In the genomic region with DNA sequence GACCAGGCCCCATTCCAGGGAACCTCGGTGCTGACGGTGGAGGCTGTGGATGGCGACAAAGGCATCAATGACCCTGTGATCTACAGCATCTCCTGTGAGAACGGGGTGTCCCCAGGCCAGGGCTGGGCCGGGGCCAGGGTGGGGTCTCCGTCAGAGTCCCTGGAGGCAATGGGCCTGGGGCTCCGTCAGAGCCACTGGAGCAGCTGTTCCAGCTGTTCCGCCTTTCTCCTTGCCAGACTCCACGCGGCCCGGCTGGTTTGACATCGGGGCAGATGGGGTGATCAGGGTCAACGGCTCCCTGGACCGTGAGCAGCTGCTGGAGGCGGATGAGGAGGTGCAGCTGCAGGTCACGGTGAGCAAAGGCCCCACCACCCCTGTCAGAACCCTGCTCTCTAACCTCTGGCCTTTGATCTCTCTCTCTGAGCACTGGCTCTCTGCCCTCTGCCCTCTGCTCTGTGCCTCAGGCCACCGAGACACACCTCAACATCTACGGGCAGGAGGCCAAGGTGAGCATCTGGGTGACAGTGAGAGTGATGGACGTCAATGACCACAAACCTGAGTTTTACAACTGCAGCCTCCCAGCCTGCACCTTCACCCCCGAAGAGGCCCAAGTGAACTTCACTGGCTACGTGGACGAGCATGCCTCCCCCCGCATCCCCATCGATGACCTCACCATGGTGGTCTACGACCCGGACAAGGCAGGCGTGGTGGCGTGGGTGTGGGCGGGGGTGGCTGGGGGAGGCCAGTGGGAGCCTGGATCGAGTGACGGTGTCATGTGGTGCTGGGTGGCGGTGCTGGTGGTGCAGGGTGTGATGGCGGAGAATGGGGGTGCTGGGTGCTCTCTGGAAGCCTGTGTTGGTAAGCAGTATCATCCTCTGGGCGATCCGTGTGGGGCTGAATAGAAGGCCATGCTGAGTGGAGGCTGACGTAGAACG, we compare ENCODE assay signal across 2 cellular contexts.
A peak's percentile ranks its signal among the peaks of the same experiment; 100 is the strongest.
TF ChIP-seq lines count a peak whose summit lies in the region.

No MANE protein-coding gene starts in this region.

TF ChIP-seq in HEK293, 187 proteins besides CTCF, POLR2A, EP300 and RAD21:
- TF ChIP-seq ZNF521 (tag by site-specific recombination; IDR thresholded peaks at IDR 0.05) (no peak), ZFHX2 (tag by site-specific recombination; conservative IDR thresholded peaks at IDR 0.05) (peak; percentile 27), ZNF335 (tag by site-specific recombination; conservative IDR thresholded peaks at IDR 0.05) (no peak), ZIC2 (tag by site-specific recombination; IDR thresholded peaks at IDR 0.05) (no peak), BCL11A (tag by site-specific recombination; IDR thresholded peaks at IDR 0.05; ENCODE audit: low read depth) (no peak), GLIS2 (tag by site-specific recombination; IDR thresholded peaks at IDR 0.05) (no peak), ZNF660 (tag by site-specific recombination; IDR thresholded peaks at IDR 0.05) (no peak), ZNF133 (tag by site-specific recombination; IDR thresholded peaks at IDR 0.05) (no peak), GLI2 (tag by site-specific recombination; IDR thresholded peaks at IDR 0.05; ENCODE audit: borderline replicate concordance, low read depth) (no peak), KLF10 (tag by site-specific recombination; IDR thresholded peaks at IDR 0.05) (no peak), ZNF23 (tag by site-specific recombination; IDR thresholded peaks at IDR 0.05; ENCODE audit: borderline replicate concordance) (no peak), ZNF777 (tag by site-specific recombination; IDR thresholded peaks at IDR 0.05; ENCODE audit: borderline replicate concordance) (no peak), ZBTB49 (tag by site-specific recombination; IDR thresholded peaks at IDR 0.05; ENCODE audit: low read depth) (no peak), IKZF3 (tag by site-specific recombination; IDR thresholded peaks at IDR 0.05) (no peak), EGR2 (tag by site-specific recombination; IDR thresholded peaks at IDR 0.05; ENCODE audit: low read depth) (peak; percentile 54), ZNF580 (tag by site-specific recombination; IDR thresholded peaks at IDR 0.05) (no peak)
- TF ChIP-seq, protein P1, sequence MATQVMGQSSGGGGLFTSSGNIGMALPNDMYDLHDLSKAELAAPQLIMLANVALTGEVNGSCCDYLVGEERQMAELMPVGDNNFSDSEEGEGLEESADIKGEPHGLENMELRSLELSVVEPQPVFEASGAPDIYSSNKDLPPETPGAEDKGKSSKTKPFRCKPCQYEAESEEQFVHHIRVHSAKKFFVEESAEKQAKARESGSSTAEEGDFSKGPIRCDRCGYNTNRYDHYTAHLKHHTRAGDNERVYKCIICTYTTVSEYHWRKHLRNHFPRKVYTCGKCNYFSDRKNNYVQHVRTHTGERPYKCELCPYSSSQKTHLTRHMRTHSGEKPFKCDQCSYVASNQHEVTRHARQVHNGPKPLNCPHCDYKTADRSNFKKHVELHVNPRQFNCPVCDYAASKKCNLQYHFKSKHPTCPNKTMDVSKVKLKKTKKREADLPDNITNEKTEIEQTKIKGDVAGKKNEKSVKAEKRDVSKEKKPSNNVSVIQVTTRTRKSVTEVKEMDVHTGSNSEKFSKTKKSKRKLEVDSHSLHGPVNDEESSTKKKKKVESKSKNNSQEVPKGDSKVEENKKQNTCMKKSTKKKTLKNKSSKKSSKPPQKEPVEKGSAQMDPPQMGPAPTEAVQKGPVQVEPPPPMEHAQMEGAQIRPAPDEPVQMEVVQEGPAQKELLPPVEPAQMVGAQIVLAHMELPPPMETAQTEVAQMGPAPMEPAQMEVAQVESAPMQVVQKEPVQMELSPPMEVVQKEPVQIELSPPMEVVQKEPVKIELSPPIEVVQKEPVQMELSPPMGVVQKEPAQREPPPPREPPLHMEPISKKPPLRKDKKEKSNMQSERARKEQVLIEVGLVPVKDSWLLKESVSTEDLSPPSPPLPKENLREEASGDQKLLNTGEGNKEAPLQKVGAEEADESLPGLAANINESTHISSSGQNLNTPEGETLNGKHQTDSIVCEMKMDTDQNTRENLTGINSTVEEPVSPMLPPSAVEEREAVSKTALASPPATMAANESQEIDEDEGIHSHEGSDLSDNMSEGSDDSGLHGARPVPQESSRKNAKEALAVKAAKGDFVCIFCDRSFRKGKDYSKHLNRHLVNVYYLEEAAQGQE (tag by site-specific recombination; IDR thresholded peaks at IDR 0.05): no peak

TF ChIP-seq in H1, 55 proteins besides CTCF, POLR2A, EP300 and RAD21:
- TF ChIP-seq SRF (IDR thresholded peaks at IDR 0.05; ENCODE audit: low read depth, low read length) (no peak), SAP30 (IDR thresholded peaks at IDR 0.05; ENCODE audit: insufficient read depth, insufficient replicate concordance, low read length) (no peak), TAF7 (optimal IDR thresholded peaks at IDR 0.05; ENCODE audit: borderline replicate concordance, low read depth, low read length) (no peak), MAFK (IDR thresholded peaks at IDR 0.05; ENCODE audit: low read depth, low read length) (no peak), SIRT6 (IDR thresholded peaks at IDR 0.05; ENCODE audit: low read length) (no peak)
